7 cellular contexts compared by ENCODE assay signal in the genomic region with DNA sequence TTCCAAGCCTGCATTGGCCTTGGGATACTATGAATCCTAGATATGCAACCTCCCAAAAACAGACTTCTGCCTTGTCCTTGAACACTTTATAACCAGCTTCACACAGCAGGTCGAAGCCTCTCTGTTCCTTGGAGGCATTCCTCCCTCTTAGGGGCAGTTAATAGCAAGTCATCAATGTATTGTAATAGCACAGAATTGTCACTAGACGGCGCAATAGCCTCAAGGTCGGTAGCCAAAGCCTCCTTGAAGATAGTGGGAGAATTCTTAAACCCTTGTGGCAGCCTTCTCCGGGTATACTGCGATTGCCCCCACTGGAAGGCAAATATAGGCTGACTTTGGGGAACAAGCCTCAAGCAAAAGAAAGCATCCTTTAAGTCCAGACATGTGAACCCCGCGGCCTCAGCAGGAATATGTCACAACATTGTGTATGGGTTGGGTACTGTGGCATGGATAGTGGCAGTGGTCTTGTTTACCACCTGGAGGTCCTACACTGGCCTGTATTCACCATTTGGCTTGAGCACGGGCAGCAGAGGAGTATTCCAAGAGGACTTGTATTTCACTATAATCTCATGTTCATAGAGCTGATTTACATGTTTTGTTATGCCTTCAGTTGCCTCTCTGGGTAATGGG.
DNase-seq lines count a peak whose midpoint lies in the region; ATAC-seq and TF ChIP-seq lines count a peak whose summit lies in the region.

No MANE protein-coding gene starts in this region.

- H3K9ac ChIP-seq in fibroblast of lung (ENCODE audit: insufficient read depth, low read length) (no peak overlapping the region), neuronal stem cell (ENCODE audit: low read depth, low read length, poor library complexity) (no peak overlapping the region)

- H2BK12ac ChIP-seq in neuronal stem cell (ENCODE audit: low read length) = no peak overlapping the region

- H3F3A ChIP-seq in DOHH2 (ENCODE audit: control insufficient read depth, insufficient read depth) = no peaks in the 10 kb centered on the region

- H3K4ac ChIP-seq in neuronal stem cell (ENCODE audit: low read length) = no peak overlapping the region

- H4K8ac ChIP-seq in neuronal stem cell (ENCODE audit: low read depth, low read length) = no peak overlapping the region

- H2BK120ac ChIP-seq in neuronal stem cell (ENCODE audit: low read depth, low read length) = no peak overlapping the region

- no peaks in the 10 kb centered on the region for H3K27me3 ChIP-seq in DOHH2 (ENCODE audit: control insufficient read depth, low read length)
- H3K27me3 ChIP-seq in fibroblast of lung (ENCODE audit: control insufficient read depth, insufficient read depth, low read length) = no peaks in the 10 kb centered on the region
- H3K27me3 ChIP-seq in neuronal stem cell (ENCODE audit: control insufficient read depth in 3 of 3, insufficient read depth in 3 of 3, low read depth in 1 of 3, low read length in 3 of 3) = no peaks in the 10 kb centered on the region

- H3K4me2 ChIP-seq in DOHH2 (ENCODE audit: low read length) (no peak overlapping the region), fibroblast of lung (ENCODE audit: extremely low read depth, insufficient read depth, low read length) (no peak overlapping the region), neuronal stem cell (ENCODE audit: insufficient read depth, low read length, poor library complexity, severe bottlenecking) (no peak overlapping the region)

- ATAC-seq in SK-N-SH treated with all-trans-retinoic acid at 6 μM for 48 hours (peak; percentile 73), HG02678 (IDR thresholded peaks at IDR 0.05; ENCODE audit: unreplicated experiment) (no peak)

- H4K20me1 ChIP-seq in DOHH2 (ENCODE audit: control insufficient read depth, insufficient read depth, low read depth, low read length) = no peaks in the 10 kb centered on the region
- H4K20me1 ChIP-seq in fibroblast of lung (ENCODE audit: control insufficient read depth, extremely low read depth, insufficient read depth, low read length) = no peaks in the 10 kb centered on the region

- H3K27ac ChIP-seq in DOHH2 (ENCODE audit: low read depth, low read length) (no peak overlapping the region), fibroblast of lung (ENCODE audit: insufficient read depth, low read length) (no peak overlapping the region), neuronal stem cell (replicated peaks; ENCODE audit: low read length) (no peak overlapping the region)

- H3K79me1 ChIP-seq in neuronal stem cell (ENCODE audit: low read depth, low read length) = no peaks in the 10 kb centered on the region

- TF ChIP-seq CTCF in DOHH2 (IDR thresholded peaks at IDR 0.05; ENCODE audit: low read depth, low read length, poor library complexity, severe bottlenecking) = peak; percentile 87
- TF ChIP-seq CTCF in fibroblast of lung (conservative IDR thresholded peaks at IDR 0.05 in 1 of 2, IDR thresholded peaks at IDR 0.05 in 1 of 2; ENCODE audit: low read depth in 1 of 2, low read length in 2 of 2) = peak; percentile 41 to 46

- no peak overlapping the region for H3K23ac ChIP-seq in neuronal stem cell (ENCODE audit: low read depth, low read length, poor library complexity)

- H3K4me1 ChIP-seq in DOHH2 (ENCODE audit: control insufficient read depth, low read length) = no peaks in the 10 kb centered on the region
- no peaks in the 10 kb centered on the region for H3K4me1 ChIP-seq in fibroblast of lung (ENCODE audit: control insufficient read depth, extremely low read depth, insufficient read depth, low read length)
- H3K4me1 ChIP-seq in neuronal stem cell (ENCODE audit: control insufficient read depth in 2 of 2, insufficient read depth in 1 of 2, low read depth in 1 of 2, low read length in 2 of 2) = peaks cover 0 to 1% of the 10 kb centered on the region in 2 donors

- H3K4me3 ChIP-seq in DOHH2 (ENCODE audit: low read length) = no peak overlapping the region
- H3K4me3 ChIP-seq in fibroblast of lung (replicated peaks in 1 of 4; ENCODE audit: control extremely low read depth in 1 of 4, insufficient read depth in 1 of 4, low read depth in 3 of 4, low read length in 4 of 4) = no peak overlapping the region
- H3K4me3 ChIP-seq in neuronal stem cell (ENCODE audit: low read length in 2 of 2) = no peak overlapping the region

- H3K9me3 ChIP-seq in DOHH2 (ENCODE audit: control insufficient read depth, insufficient read depth, low read length) = no peaks in the 10 kb centered on the region
- H3K9me3 ChIP-seq in fibroblast of lung (ENCODE audit: control insufficient read depth, insufficient read depth, low read depth, low read length) = no peaks in the 10 kb centered on the region
- peaks cover 3 to 8% of the 10 kb centered on the region in 2 donors for H3K9me3 ChIP-seq in neuronal stem cell (replicated peaks in 1 of 2; ENCODE audit: control insufficient read depth in 2 of 2, insufficient read depth in 1 of 2, low read depth in 1 of 2, low read length in 2 of 2)

- no peaks in the 10 kb centered on the region for H3K36me3 ChIP-seq in DOHH2 (ENCODE audit: control insufficient read depth, low read length)
- H3K36me3 ChIP-seq in fibroblast of lung (ENCODE audit: control insufficient read depth, insufficient read depth, low read length) = no peaks in the 10 kb centered on the region
- no peaks in the 10 kb centered on the region for H3K36me3 ChIP-seq in neuronal stem cell (replicated peaks in 1 of 2; ENCODE audit: control insufficient read depth in 2 of 2, insufficient read depth in 2 of 2, low read length in 2 of 2)

- H2BK5ac ChIP-seq in neuronal stem cell (ENCODE audit: low read length) = no peak overlapping the region

- no peak overlapping the region for H3K18ac ChIP-seq in neuronal stem cell (ENCODE audit: low read length)

- DNase-seq in HT-29 (ENCODE audit: low spot score) (peak; percentile 19), fibroblast of lung (ENCODE audit: low read depth in 2 of 2) (peak; percentile 5 to 15), neuronal stem cell (ENCODE audit: low spot score) (peak; percentile 50), cerebellum (ENCODE audit: low spot score) (no peak)

- no peak overlapping the region for H3K14ac ChIP-seq in neuronal stem cell (ENCODE audit: low read length)

- no peak overlapping the region for H2AK5ac ChIP-seq in neuronal stem cell (ENCODE audit: low read depth, low read length)

- H3K79me2 ChIP-seq in DOHH2 (ENCODE audit: control insufficient read depth, low read length) = no peaks in the 10 kb centered on the region
- no peaks in the 10 kb centered on the region for H3K79me2 ChIP-seq in fibroblast of lung (ENCODE audit: control insufficient read depth, insufficient read depth, low read length)

- no peak overlapping the region for H2BK15ac ChIP-seq in neuronal stem cell (ENCODE audit: low read length)

- no peak overlapping the region for H2AFZ ChIP-seq in fibroblast of lung (ENCODE audit: low read length)
- no peak overlapping the region for H2AFZ ChIP-seq in neuronal stem cell (ENCODE audit: low read length)

- no CpG with 5 or more reads among the region's 9 CpGs for WGBS in neuronal stem cell (ENCODE audit: extremely low coverage in 2 of 2, insufficient read length in 2 of 2, insufficient replicate concordance in 1 of 2), 2 donors

- H4K91ac ChIP-seq in neuronal stem cell (ENCODE audit: low read depth, low read length, poor library complexity) = no peak overlapping the region

- H3K9me2 ChIP-seq in DOHH2 (replicated peaks; ENCODE audit: control insufficient read depth, low read length) = no peaks in the 10 kb centered on the region

TF ChIP-seq in SK-N-SH treated with all-trans-retinoic acid at 6 μM for 48 hours, 23 proteins besides CTCF, POLR2A, EP300 and RAD21:
- TF ChIP-seq TOX (CRISPR knock-in tag; IDR thresholded peaks at IDR 0.05; ENCODE audit: borderline replicate concordance) (no peak), BACH2 (CRISPR knock-in tag; IDR thresholded peaks at IDR 0.05; ENCODE audit: borderline replicate concordance) (no peak), RARB (CRISPR knock-in tag; IDR thresholded peaks at IDR 0.05) (no peak), ESRRG (CRISPR knock-in tag; IDR thresholded peaks at IDR 0.05) (no peak)
